ENCODE assay signal across 9 cellular contexts in the genomic region with DNA sequence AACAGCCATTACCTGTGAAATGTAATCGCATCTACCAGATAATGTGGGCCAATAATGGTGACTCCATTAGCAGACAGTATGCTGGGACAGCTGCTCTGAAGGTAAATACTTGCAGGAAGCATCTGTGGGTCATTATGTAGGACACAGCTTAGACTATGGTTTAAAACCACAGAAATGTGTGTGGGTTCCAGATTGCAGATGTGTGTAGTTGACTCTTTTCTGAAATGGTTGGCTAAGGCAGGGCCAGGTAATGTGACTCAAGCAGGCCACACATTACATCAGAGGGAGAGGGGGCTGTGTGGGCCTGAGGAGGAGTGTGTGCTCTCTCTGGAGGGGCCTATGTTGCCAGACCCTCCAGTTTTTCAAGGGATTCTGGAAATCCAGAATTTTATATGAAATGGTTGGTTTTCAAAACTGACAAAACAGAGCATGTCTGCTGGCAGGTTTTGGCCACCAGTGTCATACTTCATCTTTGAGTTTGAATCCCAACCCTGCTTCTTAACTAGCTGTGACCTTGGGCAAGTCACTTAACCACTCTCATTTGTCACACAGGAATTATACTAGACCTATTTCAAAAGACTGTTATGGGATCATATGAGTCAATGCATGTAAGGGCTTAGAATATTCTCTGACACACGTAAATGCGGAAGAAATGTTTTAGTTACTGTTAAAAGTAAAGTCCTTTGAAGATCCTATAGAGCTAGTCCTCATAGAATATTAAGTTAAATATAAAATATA.
DNase-seq lines count a peak whose midpoint lies in the region; ATAC-seq lines count a peak whose summit lies in the region.
"Had no signal": no experiment of that assay in that cellular context is flagged by ENCODE, and none has a peak within 500 bp of the region (broad histone marks: within the 10 kb centered on the region; RNA-seq: fewer than 3 reads in every experiment).

No MANE protein-coding gene starts in this region.

- H3K27ac ChIP-seq in BLaER1 treated with 17β-estradiol and CSF1 and Interleukin-3, amounts not matched to agents 10 nM and 100 nM: peak overlapping the region in 8 of 11 experiments; percentile 33 to 76 (median 64); a peak in 15 of 22 replicates
- peak overlapping the region; percentile 12 for H3K27ac ChIP-seq in epithelial cell of prostate
- no peak overlapping the region for H3K27ac ChIP-seq in caudate nucleus (ENCODE audit: low read depth, low read length)

- no peaks in the 10 kb centered on the region for H3K27me3 ChIP-seq in BLaER1 treated with 17β-estradiol and CSF1 and Interleukin-3, amounts not matched to agents 10 nM and 100 nM

- H3K36me3 ChIP-seq in BLaER1 treated with 17β-estradiol and CSF1 and Interleukin-3, amounts not matched to agents 10 nM and 100 nM: peaks cover 22 to 62% (median 37%) of the 10 kb centered on the region in 11 experiments

- no peaks in the 10 kb centered on the region for H3K9me3 ChIP-seq in BLaER1 treated with 17β-estradiol and CSF1 and Interleukin-3, amounts not matched to agents 10 nM and 100 nM (replicated peaks in 1 of 11)

- no peak overlapping the region for H3K4me3 ChIP-seq in BLaER1 treated with 17β-estradiol and CSF1 and Interleukin-3, amounts not matched to agents 10 nM and 100 nM

- no peaks in the 10 kb centered on the region for H4K20me1 ChIP-seq in BLaER1 treated with 17β-estradiol and CSF1 and Interleukin-3, amounts not matched to agents 10 nM and 100 nM

- peak overlapping the region in 10 of 11 experiments; percentile 4 to 65 (median 51); a peak in 18 of 22 replicates for H3K4me2 ChIP-seq in BLaER1 treated with 17β-estradiol and CSF1 and Interleukin-3, amounts not matched to agents 10 nM and 100 nM

- peak; percentile 57 for DNase-seq in MV-4-11 (lab: John Stamatoyannopoulos, UW)
- no peak for DNase-seq in epithelial cell of prostate (ENCODE audit: low read depth, low spot score)
- DNase-seq in caudate nucleus (lab: John Stamatoyannopoulos, UW): no peak
- DNase-seq in effector CD8-positive, alpha-beta T cell (lab: John Stamatoyannopoulos, UW): no peak

- ATAC-seq in GM19438 (IDR thresholded peaks at IDR 0.05; ENCODE audit: low read depth, unreplicated experiment): peak; percentile 77
- ATAC-seq in GM21619 (IDR thresholded peaks at IDR 0.05; ENCODE audit: unreplicated experiment): no peak
- no peak for ATAC-seq in HG03196 (IDR thresholded peaks at IDR 0.05; ENCODE audit: unreplicated experiment)
- ATAC-seq: WTC11 had no signal

- H3K9ac ChIP-seq in BLaER1 treated with 17β-estradiol and CSF1 and Interleukin-3, amounts not matched to agents 10 nM and 100 nM: peak overlapping the region in 4 of 11 experiments; percentile 12 to 39 (median 26); a peak in 5 of 22 replicates

- H3K4me1 ChIP-seq in BLaER1 treated with 17β-estradiol and CSF1 and Interleukin-3, amounts not matched to agents 10 nM and 100 nM: peaks cover 7 to 67% (median 59%) of the 10 kb centered on the region in 10 experiments
